Comparison of ENCODE assay signal across 11 cellular contexts in genomic region chr19:5823579-5824281, GRCh38. TPM values are rescaled to one million over a fixed set of nuclear protein-coding genes. Genes with fewer than 3 reads are reported as not detected.
DNase-seq lines count a peak whose midpoint lies in the region; ATAC-seq and TF ChIP-seq lines count a peak whose summit lies in the region.
"Had no signal": no experiment of that assay in that cellular context is flagged by ENCODE, and none has a peak within 500 bp of the region (broad histone marks: within the 10 kb centered on the region; RNA-seq: fewer than 3 reads in every experiment).

No MANE protein-coding gene starts in this region.

- H3K9me3 ChIP-seq in BE2C = no peaks in the 10 kb centered on the region
- H3K9me3 ChIP-seq: sigmoid colon had no signal

- no peaks in the 10 kb centered on the region for H3K36me3 ChIP-seq in BE2C
- H3K36me3 ChIP-seq: sigmoid colon had no signal

- H3K27me3 ChIP-seq in BE2C = no peaks in the 10 kb centered on the region
- H3K27me3 ChIP-seq: sigmoid colon had no signal

- ATAC-seq in SK-N-SH treated with all-trans-retinoic acid at 6 μM for 48 hours = peak; percentile 33
- ATAC-seq in GM18498 (IDR thresholded peaks at IDR 0.05; ENCODE audit: unreplicated experiment) = no peak

- no peak overlapping the region for H3K4me3 ChIP-seq in BE2C (ENCODE audit: low read depth, low read length)
- H3K4me3 ChIP-seq: sigmoid colon, SK-N-MC had no signal

- peaks cover 7% of the 10 kb centered on the region for H3K4me1 ChIP-seq in BE2C

- peak; percentile 62 for TF ChIP-seq CTCF in BE2C (IDR thresholded peaks at IDR 0.05; ENCODE audit: low read depth, low read length)

- DNase-seq in BE2C = peak; percentile 69
- DNase-seq in HT1080 (ENCODE audit: low read depth) = peak; percentile 51
- peak; percentile 82 for DNase-seq in islet precursor cell
- DNase-seq in activated gamma-delta T cell (lab: John Stamatoyannopoulos, UW) = no peak
- DNase-seq in T-helper 2 cell = no peak
- DNase-seq in NCI-H1436 (lab: John Stamatoyannopoulos, UW) = no peak
- DNase-seq: NCI-H1436 treated with DMSO at 0.1 percent for 48 hours, sigmoid colon had no signal

TF ChIP-seq in SK-N-SH treated with all-trans-retinoic acid at 6 μM for 48 hours, 23 proteins besides CTCF, POLR2A, EP300 and RAD21 (continues in another document):
- no peak for TF ChIP-seq ZC3H10 (CRISPR knock-in tag; IDR thresholded peaks at IDR 0.05)
- TF ChIP-seq POU6F1 (CRISPR knock-in tag; IDR thresholded peaks at IDR 0.05; ENCODE audit: borderline replicate concordance, low read depth) = no peak
- TF ChIP-seq ZFP3 (CRISPR knock-in tag; IDR thresholded peaks at IDR 0.05) = no peak
- no peak for TF ChIP-seq TSHZ2 (CRISPR knock-in tag; IDR thresholded peaks at IDR 0.05)
- no peak for TF ChIP-seq ZNF70 (CRISPR knock-in tag; IDR thresholded peaks at IDR 0.05)
- TF ChIP-seq BACH2 (CRISPR knock-in tag; IDR thresholded peaks at IDR 0.05; ENCODE audit: borderline replicate concordance) = no peak
- TF ChIP-seq ZNF8 (CRISPR knock-in tag; IDR thresholded peaks at IDR 0.05) = no peak
- no peak for TF ChIP-seq SNAI2 (CRISPR knock-in tag; IDR thresholded peaks at IDR 0.05)
- TF ChIP-seq ESRRG (CRISPR knock-in tag; IDR thresholded peaks at IDR 0.05) = no peak
- no peak for TF ChIP-seq CREB5 (CRISPR knock-in tag; IDR thresholded peaks at IDR 0.05; ENCODE audit: low read depth)
- no peak for TF ChIP-seq ARNTL (CRISPR knock-in tag; IDR thresholded peaks at IDR 0.05; ENCODE audit: borderline replicate concordance, low read depth)
- no peak for TF ChIP-seq RARB (CRISPR knock-in tag; IDR thresholded peaks at IDR 0.05)
- no peak for TF ChIP-seq GLIS3 (CRISPR knock-in tag; IDR thresholded peaks at IDR 0.05)
- no peak for TF ChIP-seq CSDC2 (CRISPR knock-in tag; IDR thresholded peaks at IDR 0.05)
- no peak for TF ChIP-seq CSRNP3 (CRISPR knock-in tag; IDR thresholded peaks at IDR 0.05)
- no peak for TF ChIP-seq TOX (CRISPR knock-in tag; IDR thresholded peaks at IDR 0.05; ENCODE audit: borderline replicate concordance)
- TF ChIP-seq ZNF565 (CRISPR knock-in tag; conservative IDR thresholded peaks at IDR 0.05; ENCODE audit: low read depth) = no peak
- no peak for TF ChIP-seq TCF4 (CRISPR knock-in tag; IDR thresholded peaks at IDR 0.05; ENCODE audit: borderline replicate concordance)
- no peak for TF ChIP-seq PPARA (CRISPR knock-in tag; IDR thresholded peaks at IDR 0.05; ENCODE audit: borderline replicate concordance)

RNA-seq across cellular contexts. Expression of gene FUT6, which starts 15.8 kb away (rescaled TPM):
- not detected for polyA plus RNA-seq in BE2C (2012; ENCODE audit: insufficient read depth, insufficient read length, low read depth)
- not detected in 2 replicates for total RNA-seq in HT1080 (2014; rRNA removed; shearing (Covaris generic))
- polyA plus RNA-seq in HT1080 (2015; cell fraction: cytosol; rRNA removed) = 0.12 TPM in 1 of 2 replicates, not detected in the other
- polyA plus RNA-seq in HT1080 (2015; cell fraction: nucleus; rRNA removed) = not detected in 2 replicates
- total RNA-seq: sigmoid colon had no signal

RNA-seq across cellular contexts. Expression of gene NRTN, which starts 18.9 kb away (rescaled TPM):
- 4.5 TPM for polyA plus RNA-seq in BE2C (2012; ENCODE audit: insufficient read depth, insufficient read length, low read depth)
- 0.53 TPM in 1 of 2 replicates, not detected in the other for total RNA-seq in HT1080 (2014; rRNA removed; shearing (Covaris generic))
- polyA plus RNA-seq in HT1080 (2015; cell fraction: cytosol; rRNA removed) = 0.07 TPM in 1 of 2 replicates, not detected in the other
- polyA plus RNA-seq in HT1080 (2015; cell fraction: nucleus; rRNA removed) = not detected in 2 replicates

RNA-seq across cellular contexts. Expression of gene FUT3, which starts 27.5 kb away (rescaled TPM):
- not detected for polyA plus RNA-seq in BE2C (2012; ENCODE audit: insufficient read depth, insufficient read length, low read depth)
- total RNA-seq in HT1080 (2014; rRNA removed; shearing (Covaris generic)) = not detected in 2 replicates
- 0.05 TPM in 1 of 2 replicates, not detected in the other for polyA plus RNA-seq in HT1080 (2015; cell fraction: cytosol; rRNA removed)
- 0.35 TPM in 1 of 2 replicates, not detected in the other for polyA plus RNA-seq in HT1080 (2015; cell fraction: nucleus; rRNA removed)

RNA-seq across cellular contexts. Expression of gene DUS3L, which starts 32.8 kb away (rescaled TPM):
- 184 TPM for polyA plus RNA-seq in BE2C (2012; ENCODE audit: insufficient read depth, insufficient read length, low read depth)
- 56.5 and 71.8 TPM in 2 replicates for total RNA-seq in HT1080 (2014; rRNA removed; shearing (Covaris generic))
- 21.5 and 23.1 TPM in 2 replicates for polyA plus RNA-seq in HT1080 (2015; cell fraction: cytosol; rRNA removed)
- polyA plus RNA-seq in HT1080 (2015; cell fraction: nucleus; rRNA removed) = 87.7 and 99.9 TPM in 2 replicates

RNA-seq across cellular contexts. Expression of gene PRR22, which starts 39.2 kb away (rescaled TPM):
- 13.1 TPM for polyA plus RNA-seq in BE2C (2012; ENCODE audit: insufficient read depth, insufficient read length, low read depth)
- 4.1 and 5.9 TPM in 2 replicates for total RNA-seq in HT1080 (2014; rRNA removed; shearing (Covaris generic))
- 0.92 and 1.0 TPM in 2 replicates for polyA plus RNA-seq in HT1080 (2015; cell fraction: cytosol; rRNA removed)
- polyA plus RNA-seq in HT1080 (2015; cell fraction: nucleus; rRNA removed) = 13.5 and 17.8 TPM in 2 replicates

Comparison
In these comparisons a context has a peak if more than half of its experiments do, and no peak if none do; other contexts are left out.
1. DNase-seq: peak in BE2C (single experiment), HT1080 (single experiment) and islet precursor cell (single experiment); none in activated gamma-delta T cell (single experiment), T-helper 2 cell (0 of 5) and NCI-H1436 (single experiment).